In genomic region chr2:95992520-95993272, GRCh38 we compare ENCODE assay signal across 8 cellular contexts. TPM values are rescaled to one million over a fixed set of nuclear protein-coding genes. Genes with fewer than 3 reads are reported as not detected.
DNase-seq lines count a peak whose midpoint lies in the region; ATAC-seq and TF ChIP-seq lines count a peak whose summit lies in the region.
"Not testable (repeated sequence)": the region's sequence is repeated elsewhere in the genome, so short reads cannot be mapped to it uniquely, and the experiment has no call there.

No MANE protein-coding gene starts in this region.

- not testable (repeated sequence) for H3K36me3 ChIP-seq in esophagus squamous epithelium

- H3K27me3 ChIP-seq in esophagus squamous epithelium = not testable (repeated sequence)

- peak; percentile 16; the same call in 1 of the 2 replicates for TF ChIP-seq POLR2A in Raji (IDR thresholded peaks at IDR 0.05; ENCODE audit: insufficient read depth, low read depth, low read length)
- not testable (repeated sequence) for TF ChIP-seq POLR2A in esophagus squamous epithelium (IDR thresholded peaks at IDR 0.05)

- H3K4me3 ChIP-seq in esophagus squamous epithelium = peak overlapping the region; percentile 36 to 80 (median 62)

- H3K9me3 Mint-ChIP-seq in activated naive CD4-positive, alpha-beta T cell treated with anti-CD3 and anti-CD28 coated beads for 36 hours = not testable (repeated sequence)

- peak overlapping the region; percentile 73 to 91 (median 89) for H3K27ac ChIP-seq in esophagus squamous epithelium

- peak overlapping the region; percentile 82 for H3K4me3 Mint-ChIP-seq in activated naive CD4-positive, alpha-beta T cell treated with anti-CD3 and anti-CD28 coated beads for 36 hours

- H3K27ac Mint-ChIP-seq in activated naive CD4-positive, alpha-beta T cell treated with anti-CD3 and anti-CD28 coated beads for 36 hours = peak overlapping the region; percentile 90

- not testable (repeated sequence) for H3K4me1 Mint-ChIP-seq in activated naive CD4-positive, alpha-beta T cell treated with anti-CD3 and anti-CD28 coated beads for 36 hours (ENCODE audit: low read depth)

- ATAC-seq in GM18907 (IDR thresholded peaks at IDR 0.05; ENCODE audit: unreplicated experiment) = peak; percentile 64
- peak; percentile 31 for ATAC-seq in HG03103 (IDR thresholded peaks at IDR 0.05; ENCODE audit: low read depth, unreplicated experiment)

- TF ChIP-seq CTCF in AG09319 (IDR thresholded peaks at IDR 0.05; ENCODE audit: low read depth, low read length) (peak; percentile 59), esophagus squamous epithelium (IDR thresholded peaks at IDR 0.05) (peak; percentile 78 to 98 (median 96))

- WGBS in esophagus squamous epithelium, 2 donors = 11 to 12% methylated on average over 11 of the region's 34 CpGs

- not testable (repeated sequence) for H3K36me3 Mint-ChIP-seq in activated naive CD4-positive, alpha-beta T cell treated with anti-CD3 and anti-CD28 coated beads for 36 hours (ENCODE audit: low read depth)

- not testable (repeated sequence) for DNase-seq in AG09319 (ENCODE audit: extremely low read depth, low read depth); esophagus squamous epithelium (lab: John Stamatoyannopoulos, UW)
- DNase-seq in activated naive CD4-positive, alpha-beta T cell treated with anti-CD3 and anti-CD28 coated beads for 36 hours = peak; percentile 74
- peak; percentile 42 to 47 for DNase-seq in lung microvascular endothelial cell (ENCODE audit: low read depth in 2 of 2)
- DNase-seq in stimulated activated CD4-positive, alpha-beta T cell treated with anti-CD3 and anti-CD28 coated beads, Interleukin-1b, Interleukin-23, amount 100 ng/mL, for 24 hours (ENCODE audit: low read depth in 4 of 4, low spot score in 1 of 4) = peak in 3 of 4 experiments; percentile 4 to 21 (median 10)

- intact Hi-C loops in activated naive CD4-positive, alpha-beta T cell treated with anti-CD3 and anti-CD28 coated beads for 36 hours (cut with micrococcal nuclease) = loop anchor here (1.0 to 5.0 kb wide), 5 partner anchors 125 to 516 kb away; partner anchors contain the start of genes CIAO1, STARD7 and TMEM127
- intact Hi-C loops in esophagus squamous epithelium (cut with DNase I) = not testable (repeated sequence)

- H3K4me1 ChIP-seq in esophagus squamous epithelium = peaks cover 0 to 10% (median 0%) of the 10 kb centered on the region in 3 donors

- H3K27me3 Mint-ChIP-seq in activated naive CD4-positive, alpha-beta T cell treated with anti-CD3 and anti-CD28 coated beads for 36 hours (ENCODE audit: low read depth) = not testable (repeated sequence)

- CTCF ChIA-PET in activated naive CD4-positive, alpha-beta T cell treated with anti-CD3 and anti-CD28 coated beads for 36 hours (lab: Charles Lee) = interaction anchor here (0.6 to 4.4 kb wide), 29 partner anchors 9 to 432 kb away, joined by 3 to 36 read pairs (median 3); partner anchors contain the start of genes ADRA2B and CIAO1

- not testable (repeated sequence) for H3K9me3 ChIP-seq in esophagus squamous epithelium

RNA-seq across cellular contexts. Expression of gene ANKRD36C, which starts 1.1 kb away (rescaled TPM):
- 10 to 100 TPM; 23.4 to 27.7 TPM for total RNA-seq in activated naive CD4-positive, alpha-beta T cell treated with anti-CD3 and anti-CD28 coated beads for 36 hours
- total RNA-seq in esophagus squamous epithelium = 10 to 100 TPM in 2 of 4 donors, 1 to 10 TPM in 2; 4.1 to 29.4 (median 16.7) TPM
- 15.9 and 20.2 TPM in 2 replicates for total RNA-seq in lung microvascular endothelial cell

RNA-seq across cellular contexts. Expression of gene GPAT2, which starts 42.0 kb away (rescaled TPM):
- 10 to 100 TPM; 12.6 to 14.4 TPM for total RNA-seq in activated naive CD4-positive, alpha-beta T cell treated with anti-CD3 and anti-CD28 coated beads for 36 hours
- total RNA-seq in esophagus squamous epithelium (1 to 10 TPM in 1 of 4 donors, under 1 TPM in 3; 0.18 to 2.1 (median 0.48) TPM), lung microvascular endothelial cell (4.6 TPM in 1 of 2 replicates, not detected in the other)
